12 cellular contexts compared by ENCODE assay signal in genomic region chr12:95412826-95413311, GRCh38.
DNase-seq lines count a peak whose midpoint lies in the region; ATAC-seq and TF ChIP-seq lines count a peak whose summit lies in the region.
"Had no signal": no experiment of that assay in that cellular context is flagged by ENCODE, and none has a peak within 500 bp of the region (broad histone marks: within the 10 kb centered on the region; RNA-seq: fewer than 3 reads in every experiment).

No MANE protein-coding gene starts in this region.

- BruUV-seq in Panc1 (replicated peaks; lab: Mats Ljungman, UMichigan) = no TSS peak

- H3K27me3 Mint-ChIP-seq in activated CD4-positive, alpha-beta T cell treated with anti-CD3 and anti-CD28 coated beads, Interleukin-2, amount 10 ng/mL, durations not matched to agents 7 days and 5 days = no peaks in the 10 kb centered on the region

- peak; percentile 88 for DNase-seq in GM03348 (ENCODE audit: low spot score)
- DNase-seq in Panc1 (ENCODE audit: low read depth, low spot score) = no peak
- DNase-seq in epidermal melanocyte (ENCODE audit: insufficient read length, low spot score) = peak; percentile 67
- DNase-seq in retinal pigment epithelial cell (ENCODE audit: low read depth) = peak; percentile 60
- DNase-seq in activated CD4-positive, alpha-beta T cell treated with anti-CD3 and anti-CD28 coated beads, Interleukin-2, amount 10 ng/mL, durations not matched to agents 7 days and 5 days = no peak
- no peak for DNase-seq in activated effector memory CD4-positive, alpha-beta T cell treated with anti-CD3 and anti-CD28 coated beads, Interleukin-2, amount 50 U/mL, for 16 hours
- no peak for DNase-seq in caudate nucleus (lab: John Stamatoyannopoulos, UW)
- no peak for DNase-seq in HuH-7 (ENCODE audit: low spot score)
- DNase-seq: gastrocnemius medialis; NCI-H2081 treated with DMSO at 0.1 percent for 48 hours; stimulated activated naive B cell treated with anti-CD40 and anti-IgM and Interleukin-4, amounts not matched to agents 10 μg/mL and 1 μg/mL and 100 μg/mL, for 72 hours had no signal

- intact Hi-C loops in Panc1 (cut with micrococcal nuclease; ENCODE audit: unreplicated experiment) = no loop called here

- no peak overlapping the region for H3K27ac Mint-ChIP-seq in activated CD4-positive, alpha-beta T cell treated with anti-CD3 and anti-CD28 coated beads, Interleukin-2, amount 10 ng/mL, durations not matched to agents 7 days and 5 days
- H3K27ac Mint-ChIP-seq: activated naive CD4-positive, alpha-beta T cell treated with anti-CD3 and anti-CD28 coated beads, Interleukin-2, amount 50 U/mL, for 24 hours; stimulated activated naive B cell treated with anti-CD40 and anti-IgM and Interleukin-4, amounts not matched to agents 10 μg/mL and 1 μg/mL and 100 μg/mL, for 72 hours had no signal

- no peak overlapping the region for H3K27ac ChIP-seq in Panc1 (ENCODE audit: low read length)
- no peak overlapping the region for H3K27ac ChIP-seq in caudate nucleus (ENCODE audit: low read depth, low read length)
- H3K27ac ChIP-seq: gastrocnemius medialis had no signal

- H3K9me3 Mint-ChIP-seq in activated CD4-positive, alpha-beta T cell treated with anti-CD3 and anti-CD28 coated beads, Interleukin-2, amount 10 ng/mL, durations not matched to agents 7 days and 5 days = no peaks in the 10 kb centered on the region
- H3K9me3 Mint-ChIP-seq: activated naive CD4-positive, alpha-beta T cell treated with anti-CD3 and anti-CD28 coated beads, Interleukin-2, amount 50 U/mL, for 24 hours; stimulated activated naive B cell treated with anti-CD40 and anti-IgM and Interleukin-4, amounts not matched to agents 10 μg/mL and 1 μg/mL and 100 μg/mL, for 72 hours had no signal

- no peak overlapping the region for H3K4me3 Mint-ChIP-seq in activated CD4-positive, alpha-beta T cell treated with anti-CD3 and anti-CD28 coated beads, Interleukin-2, amount 10 ng/mL, durations not matched to agents 7 days and 5 days
- H3K4me3 Mint-ChIP-seq: activated naive CD4-positive, alpha-beta T cell treated with anti-CD3 and anti-CD28 coated beads, Interleukin-2, amount 50 U/mL, for 24 hours; stimulated activated naive B cell treated with anti-CD40 and anti-IgM and Interleukin-4, amounts not matched to agents 10 μg/mL and 1 μg/mL and 100 μg/mL, for 72 hours had no signal

- 0 out of 2 replicates have a peak, but pooled peaks have one; percentile 30 for ATAC-seq in Panc1
- ATAC-seq: gastrocnemius medialis; stimulated activated naive B cell treated with anti-CD40 and anti-IgM and Interleukin-4, amounts not matched to agents 10 μg/mL and 1 μg/mL and 100 μg/mL, for 72 hours had no signal

- in situ Hi-C loops in Panc1 (cut with HindIII; ENCODE audit: low pct_unique_long_range_greater_than_20kb, low sequenced_read_pairs) = no loop called here

- no peaks in the 10 kb centered on the region for H3K36me3 ChIP-seq in Panc1 (ENCODE audit: control insufficient read depth, insufficient read depth, low read length)
- H3K36me3 ChIP-seq: gastrocnemius medialis had no signal

- H3K27me3 ChIP-seq in Panc1 (ENCODE audit: control insufficient read depth, insufficient read depth, low read length) = no peaks in the 10 kb centered on the region; the same call in 1 of the 2 replicates
- H3K27me3 ChIP-seq: gastrocnemius medialis had no signal

- no peaks in the 10 kb centered on the region for H3K9me3 ChIP-seq in Panc1 (ENCODE audit: control insufficient read depth, insufficient read depth, low read depth, low read length)
- H3K9me3 ChIP-seq: gastrocnemius medialis had no signal

- H3K4me1 Mint-ChIP-seq in activated CD4-positive, alpha-beta T cell treated with anti-CD3 and anti-CD28 coated beads, Interleukin-2, amount 10 ng/mL, durations not matched to agents 7 days and 5 days = no peaks in the 10 kb centered on the region
- H3K4me1 Mint-ChIP-seq: activated naive CD4-positive, alpha-beta T cell treated with anti-CD3 and anti-CD28 coated beads, Interleukin-2, amount 50 U/mL, for 24 hours had no signal

- H3K36me3 Mint-ChIP-seq in activated CD4-positive, alpha-beta T cell treated with anti-CD3 and anti-CD28 coated beads, Interleukin-2, amount 10 ng/mL, durations not matched to agents 7 days and 5 days (ENCODE audit: low read depth) = no peaks in the 10 kb centered on the region
- H3K36me3 Mint-ChIP-seq: activated naive CD4-positive, alpha-beta T cell treated with anti-CD3 and anti-CD28 coated beads, Interleukin-2, amount 50 U/mL, for 24 hours; stimulated activated naive B cell treated with anti-CD40 and anti-IgM and Interleukin-4, amounts not matched to agents 10 μg/mL and 1 μg/mL and 100 μg/mL, for 72 hours had no signal

- H3K4me1 ChIP-seq in Panc1 (ENCODE audit: control insufficient read depth, insufficient read depth, low read length) = no peaks in the 10 kb centered on the region

- CTCF ChIA-PET in Panc1 (lab: Charles Lee) = no interaction called here
- CTCF ChIA-PET in activated CD4-positive, alpha-beta T cell treated with anti-CD3 and anti-CD28 coated beads, Interleukin-2, amount 10 ng/mL, durations not matched to agents 7 days and 5 days (lab: Charles Lee) = interaction anchor here (0.8 kb wide), 1 partner anchor 21 kb away, joined by 3 read pairs; no protein-coding TSS in a partner anchor

- TF ChIP-seq CTCF in Panc1 (IDR thresholded peaks at IDR 0.05) = no peak
- no peak for TF ChIP-seq CTCF in retinal pigment epithelial cell (conservative IDR thresholded peaks at IDR 0.05; ENCODE audit: low read depth, low read length)

- POLR2A ChIA-PET in Panc1 (lab: Charles Lee) = no interaction called here
- POLR2A ChIA-PET in activated CD4-positive, alpha-beta T cell treated with anti-CD3 and anti-CD28 coated beads, Interleukin-2, amount 10 ng/mL, durations not matched to agents 7 days and 5 days (lab: Charles Lee) = no interaction called here

- H3K4me3 ChIP-seq in Panc1 (ENCODE audit: low read depth in 2 of 2, low read length in 2 of 2) (no peak overlapping the region), retinal pigment epithelial cell (ENCODE audit: low read length) (no peak overlapping the region)
- H3K4me3 ChIP-seq: gastrocnemius medialis had no signal

Comparison
In these comparisons a context has a peak if more than half of its experiments do, and no peak if none do; other contexts are left out.
1. DNase-seq: peak in GM03348 (single experiment), epidermal melanocyte (single experiment) and retinal pigment epithelial cell (single experiment); none in Panc1 (single experiment), activated CD4-positive, alpha-beta T cell treated with anti-CD3 and anti-CD28 coated beads, Interleukin-2, amount 10 ng/mL, durations not matched to agents 7 days and 5 days (single experiment), activated effector memory CD4-positive, alpha-beta T cell treated with anti-CD3 and anti-CD28 coated beads, Interleukin-2, amount 50 U/mL, for 16 hours (single experiment), caudate nucleus (0 of 61) and HuH-7 (single experiment).